In genomic region chr7:136247211-136247610, GRCh38 we compare ENCODE assay signal across 35 cellular contexts.
"Had no signal": no experiment of that assay in that cellular context is flagged by ENCODE, and none has a peak within 500 bp of the region (broad histone marks: within the 10 kb centered on the region; RNA-seq: fewer than 3 reads in every experiment).

No MANE protein-coding gene starts in this region.

- H3K9me3 Mint-ChIP-seq: activated B cell treated with CpG ODN at 0.5 μM for 24 hours; activated CD8-positive, alpha-beta T cell treated with anti-CD3 and anti-CD28 coated beads for 36 hours; activated naive CD4-positive, alpha-beta T cell treated with anti-CD3 and anti-CD28 coated beads for 36 hours; activated naive CD4-positive, alpha-beta T cell treated with anti-CD3 and anti-CD28 coated beads, Interleukin-2, amount 50 U/mL, for 24 hours; activated T-helper 1 cell treated with anti-CD3 and anti-CD28 coated beads, Interleukin-12 subunit alpha, Interleukin-12 subunit beta, Interleukin-2, Interleukin-4 antibody, amounts not matched to agents 30 ng/mL and 10 ng/mL and 1 ng/mL, durations not matched to agents 14 hours and 24 hours and 36 hours; activated T-helper 2 cell treated with anti-CD3 and anti-CD28 coated beads, Interferon-gamma antibody, Interleukin-2, Interleukin-4, amounts not matched to agents 10 μg/mL and 5 μg/mL and 100 μg/mL, durations not matched to agents 14 hours and 24 hours and 36 hours; endodermal cell; T-helper 2 cell treated with Interferon-gamma antibody and Interleukin-4, amounts not matched to agents 5 μg/mL and 100 μg/mL, for 36 hours had no signal

- H3K4me3 Mint-ChIP-seq: activated B cell treated with CpG ODN at 0.5 μM for 24 hours; activated CD8-positive, alpha-beta T cell treated with anti-CD3 and anti-CD28 coated beads for 36 hours; activated naive CD4-positive, alpha-beta T cell treated with anti-CD3 and anti-CD28 coated beads for 36 hours; activated naive CD4-positive, alpha-beta T cell treated with anti-CD3 and anti-CD28 coated beads, Interleukin-2, amount 50 U/mL, for 24 hours; activated naive CD8-positive, alpha-beta T cell treated with anti-CD3 and anti-CD28 coated beads for 36 hours; activated naive CD8-positive, alpha-beta T cell treated with anti-CD3 and anti-CD28 coated beads, Interleukin-2, amount 50 U/mL, for 24 hours; activated T-helper 1 cell treated with anti-CD3 and anti-CD28 coated beads, Interleukin-12 subunit alpha, Interleukin-12 subunit beta, Interleukin-2, Interleukin-4 antibody, amounts not matched to agents 30 ng/mL and 10 ng/mL and 1 ng/mL, durations not matched to agents 14 hours and 24 hours and 36 hours; central memory CD8-positive, alpha-beta T cell; dendritic cell treated with granulocyte-macrophage colony-stimulating factor and Interleukin-4, amounts not matched to agents 40 ng/mL and 50 ng/mL, for 4 days; endodermal cell; T-helper 17 cell; T-helper 2 cell treated with Interferon-gamma antibody and Interleukin-4, amounts not matched to agents 5 μg/mL and 100 μg/mL, for 36 hours had no signal

- H3K4me1 Mint-ChIP-seq: activated B cell treated with CpG ODN at 0.5 μM for 24 hours; activated naive CD4-positive, alpha-beta T cell treated with anti-CD3 and anti-CD28 coated beads, Interleukin-2, amount 50 U/mL, for 24 hours; activated naive CD8-positive, alpha-beta T cell treated with anti-CD3 and anti-CD28 coated beads for 36 hours; activated naive CD8-positive, alpha-beta T cell treated with anti-CD3 and anti-CD28 coated beads, Interleukin-2, amount 50 U/mL, for 24 hours; central memory CD8-positive, alpha-beta T cell; endodermal cell; T-helper 17 cell had no signal

- H3K4me1 ChIP-seq: adrenal gland, ascending aorta, heart left ventricle had no signal

- H3K27ac ChIP-seq: adrenal gland, ascending aorta, brain microvascular endothelial cell, coronary artery, dorsolateral prefrontal cortex, heart left ventricle, WERI-Rb-1 had no signal

- H3K36me3 ChIP-seq: adrenal gland, ascending aorta, brain microvascular endothelial cell, heart left ventricle, WERI-Rb-1 had no signal

- H3K4me3 ChIP-seq: adrenal gland, ascending aorta, coronary artery, dorsolateral prefrontal cortex, heart left ventricle had no signal

- ATAC-seq: activated CD4-positive, CD25-positive, alpha-beta regulatory T cell treated with anti-CD3 and anti-CD28 coated beads, Interleukin-2, amount 50 U/mL, for 24 hours; activated CD8-positive, alpha-beta T cell treated with anti-CD3 and anti-CD28 coated beads for 36 hours; activated naive CD8-positive, alpha-beta T cell treated with anti-CD3 and anti-CD28 coated beads, Interleukin-2, amount 50 U/mL, for 24 hours; esophagus mucosa; heart left ventricle; T-helper 17 cell had no signal

- H3K27me3 Mint-ChIP-seq: activated B cell treated with CpG ODN at 0.5 μM for 24 hours; activated CD8-positive, alpha-beta T cell treated with anti-CD3 and anti-CD28 coated beads for 36 hours; activated naive CD8-positive, alpha-beta T cell treated with anti-CD3 and anti-CD28 coated beads for 36 hours; activated naive CD8-positive, alpha-beta T cell treated with anti-CD3 and anti-CD28 coated beads, Interleukin-2, amount 50 U/mL, for 24 hours; central memory CD8-positive, alpha-beta T cell; dendritic cell treated with granulocyte-macrophage colony-stimulating factor and Interleukin-4, amounts not matched to agents 40 ng/mL and 50 ng/mL, for 4 days; T-helper 17 cell had no signal

- DNase-seq: activated B cell treated with CpG ODN at 0.5 μM for 24 hours; activated CD4-positive, alpha-beta T cell treated with anti-CD3 and anti-CD28 coated beads for 48 hours; activated CD4-positive, alpha-beta T cell treated with anti-CD3 and anti-CD28 coated beads, Interleukin-2, amount 50 U/mL, for 1 hour; activated CD4-positive, alpha-beta T cell treated with anti-CD3 and anti-CD28 coated beads, Interleukin-2, amount 50 U/mL, for 48 hours; activated CD8-positive, alpha-beta memory T cell treated with anti-CD3 and anti-CD28 coated beads for 24 hours; activated CD8-positive, alpha-beta T cell treated with anti-CD3 and anti-CD28 coated beads for 36 hours; activated effector memory CD4-positive, alpha-beta T cell treated with anti-CD3 and anti-CD28 coated beads, Interleukin-2, amount 50 U/mL, for 16 hours; activated naive CD4-positive, alpha-beta T cell treated with anti-CD3 and anti-CD28 coated beads for 36 hours; activated naive CD8-positive, alpha-beta T cell treated with anti-CD3 and anti-CD28 coated beads for 36 hours; activated naive CD8-positive, alpha-beta T cell treated with anti-CD3 and anti-CD28 coated beads, Interleukin-2, amount 50 U/mL, for 24 hours; activated T-cell treated with anti-CD3 and anti-CD28 coated beads, Interleukin-2, amount 50 U/mL, for 48 hours; adrenal gland; brain microvascular endothelial cell; dorsolateral prefrontal cortex; effector memory CD4-positive, alpha-beta T cell; endodermal cell; foreskin fibroblast; glutamatergic neuron; heart left ventricle; T-helper 1 cell; T-helper 17 cell; T1000; WERI-Rb-1 had no signal

- H3K27ac Mint-ChIP-seq: activated B cell treated with CpG ODN at 0.5 μM for 24 hours; activated CD8-positive, alpha-beta T cell treated with anti-CD3 and anti-CD28 coated beads for 36 hours; activated naive CD4-positive, alpha-beta T cell treated with anti-CD3 and anti-CD28 coated beads for 36 hours; activated naive CD4-positive, alpha-beta T cell treated with anti-CD3 and anti-CD28 coated beads, Interleukin-2, amount 50 U/mL, for 24 hours; activated naive CD8-positive, alpha-beta T cell treated with anti-CD3 and anti-CD28 coated beads for 36 hours; activated naive CD8-positive, alpha-beta T cell treated with anti-CD3 and anti-CD28 coated beads, Interleukin-2, amount 50 U/mL, for 24 hours; activated T-helper 1 cell treated with anti-CD3 and anti-CD28 coated beads, Interleukin-12 subunit alpha, Interleukin-12 subunit beta, Interleukin-2, Interleukin-4 antibody, amounts not matched to agents 30 ng/mL and 10 ng/mL and 1 ng/mL, durations not matched to agents 14 hours and 24 hours and 36 hours; activated T-helper 2 cell treated with anti-CD3 and anti-CD28 coated beads, Interferon-gamma antibody, Interleukin-2, Interleukin-4, amounts not matched to agents 10 μg/mL and 5 μg/mL and 100 μg/mL, durations not matched to agents 14 hours and 24 hours and 36 hours; dendritic cell treated with granulocyte-macrophage colony-stimulating factor and Interleukin-4, amounts not matched to agents 40 ng/mL and 50 ng/mL, for 4 days; endodermal cell; T-helper 17 cell; T-helper 2 cell treated with Interferon-gamma antibody and Interleukin-4, amounts not matched to agents 5 μg/mL and 100 μg/mL, for 36 hours had no signal

- H3K36me3 Mint-ChIP-seq: activated naive CD8-positive, alpha-beta T cell treated with anti-CD3 and anti-CD28 coated beads for 36 hours had no signal

- H3K27me3 ChIP-seq: adrenal gland, ascending aorta, brain microvascular endothelial cell had no signal

- FAIRE-seq: bronchial epithelial cell, frontal cortex had no signal

- H3K9me3 ChIP-seq: adrenal gland, ascending aorta, heart left ventricle had no signal
